20 cellular contexts compared by ENCODE assay signal in the genomic region with DNA sequence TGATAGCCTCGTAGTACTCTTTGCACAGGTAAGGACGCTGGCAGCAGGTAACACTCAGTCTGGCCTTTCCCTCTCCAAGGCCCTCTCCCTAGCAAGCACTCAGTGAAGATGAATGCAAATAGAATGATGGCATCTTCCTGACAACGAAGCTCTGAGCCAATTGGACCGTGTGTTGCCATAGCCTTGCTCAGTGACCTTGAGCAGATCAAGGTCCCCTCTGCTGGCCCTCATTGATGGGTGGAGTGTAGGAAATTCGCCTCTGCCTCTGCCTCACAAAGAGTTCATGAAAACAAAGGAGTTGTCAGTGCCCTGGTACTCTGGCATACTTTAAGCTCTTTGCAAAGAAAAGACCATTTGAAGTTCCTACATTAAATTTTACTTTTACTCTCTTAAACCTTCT.
"Had no signal": no experiment of that assay in that cellular context is flagged by ENCODE, and none has a peak within 500 bp of the region (broad histone marks: within the 10 kb centered on the region; RNA-seq: fewer than 3 reads in every experiment).

No MANE protein-coding gene starts in this region.

- ATAC-seq: activated CD8-positive, alpha-beta memory T cell treated with anti-CD3 and anti-CD28 coated beads, Interleukin-2, amount 10 ng/mL, durations not matched to agents 7 days and 5 days; pancreas; stimulated activated naive CD8-positive, alpha-beta T cell treated with anti-CD3 and anti-CD28 coated beads, Interleukin-15, Interleukin-2, amounts not matched to agents 100 U/mL and 50 U/mL, for 24 hours had no signal

- H3K4me3 ChIP-seq: gastrocnemius medialis, lung, pancreas, tibial artery had no signal

- H3K4me1 ChIP-seq: pancreas, tibial artery had no signal

- DNase-seq: activated CD4-positive, alpha-beta memory T cell treated with anti-CD3 and anti-CD28 coated beads, Interleukin-2, amount 10 ng/mL, durations not matched to agents 7 days and 5 days; activated CD8-positive, alpha-beta memory T cell treated with anti-CD3 and anti-CD28 coated beads, Interleukin-2, amount 10 ng/mL, durations not matched to agents 7 days and 5 days; activated naive CD4-positive, alpha-beta T cell treated with Interleukin-2 at 50 U/mL for 16 hours; activated naive CD8-positive, alpha-beta T cell treated with anti-CD3 and anti-CD28 coated beads, Interleukin-2, amount 10 ng/mL, durations not matched to agents 7 days and 5 days; anterior cingulate cortex; cortex of kidney; erythroblast; gastrocnemius medialis; head of caudate nucleus; pancreas; stimulated activated CD4-positive, alpha-beta T cell treated with anti-CD3 and anti-CD28 coated beads, Interleukin-2, amount 100 ng/mL, for 24 hours; stimulated activated naive CD8-positive, alpha-beta T cell treated with anti-CD3 and anti-CD28 coated beads, Interleukin-15, Interleukin-2, amounts not matched to agents 100 U/mL and 50 U/mL, for 24 hours; substantia nigra; SW 1271; tibial artery had no signal

- H3K27ac Mint-ChIP-seq: activated CD4-positive, alpha-beta memory T cell treated with anti-CD3 and anti-CD28 coated beads, Interleukin-2, amount 10 ng/mL, durations not matched to agents 7 days and 5 days; activated CD8-positive, alpha-beta memory T cell treated with anti-CD3 and anti-CD28 coated beads, Interleukin-2, amount 10 ng/mL, durations not matched to agents 7 days and 5 days; activated naive CD8-positive, alpha-beta T cell treated with anti-CD3 and anti-CD28 coated beads, Interleukin-2, amount 10 ng/mL, durations not matched to agents 7 days and 5 days; activated T-helper 2 cell treated with anti-CD3 and anti-CD28 coated beads, Interferon-gamma antibody, Interleukin-2, Interleukin-4, amounts not matched to agents 10 μg/mL and 5 μg/mL and 100 μg/mL, durations not matched to agents 14 hours and 24 hours and 36 hours; mesothelial cell of epicardium had no signal

- H3K4me1 Mint-ChIP-seq: activated naive CD8-positive, alpha-beta T cell treated with anti-CD3 and anti-CD28 coated beads, Interleukin-2, amount 10 ng/mL, durations not matched to agents 7 days and 5 days; mesothelial cell of epicardium had no signal

- H3K9me3 ChIP-seq: gastrocnemius medialis, pancreas, tibial artery had no signal

- H3K4me3 Mint-ChIP-seq: activated CD4-positive, alpha-beta memory T cell treated with anti-CD3 and anti-CD28 coated beads, Interleukin-2, amount 10 ng/mL, durations not matched to agents 7 days and 5 days; activated CD8-positive, alpha-beta memory T cell treated with anti-CD3 and anti-CD28 coated beads, Interleukin-2, amount 10 ng/mL, durations not matched to agents 7 days and 5 days; activated naive CD8-positive, alpha-beta T cell treated with anti-CD3 and anti-CD28 coated beads, Interleukin-2, amount 10 ng/mL, durations not matched to agents 7 days and 5 days; mesothelial cell of epicardium had no signal

- H3K27me3 Mint-ChIP-seq: activated CD4-positive, alpha-beta memory T cell treated with anti-CD3 and anti-CD28 coated beads, Interleukin-2, amount 10 ng/mL, durations not matched to agents 7 days and 5 days; activated CD8-positive, alpha-beta memory T cell treated with anti-CD3 and anti-CD28 coated beads, Interleukin-2, amount 10 ng/mL, durations not matched to agents 7 days and 5 days; activated naive CD8-positive, alpha-beta T cell treated with anti-CD3 and anti-CD28 coated beads, Interleukin-2, amount 10 ng/mL, durations not matched to agents 7 days and 5 days had no signal

- H3K9me3 Mint-ChIP-seq: activated CD4-positive, alpha-beta memory T cell treated with anti-CD3 and anti-CD28 coated beads, Interleukin-2, amount 10 ng/mL, durations not matched to agents 7 days and 5 days; activated naive CD8-positive, alpha-beta T cell treated with anti-CD3 and anti-CD28 coated beads, Interleukin-2, amount 10 ng/mL, durations not matched to agents 7 days and 5 days; activated T-helper 2 cell treated with anti-CD3 and anti-CD28 coated beads, Interferon-gamma antibody, Interleukin-2, Interleukin-4, amounts not matched to agents 10 μg/mL and 5 μg/mL and 100 μg/mL, durations not matched to agents 14 hours and 24 hours and 36 hours; brain; mesothelial cell of epicardium had no signal

- H3K27me3 ChIP-seq: gastrocnemius medialis, pancreas, tibial artery had no signal

- H3K27ac ChIP-seq: pancreas, tibial artery had no signal

- FAIRE-seq: endometrium, pancreas had no signal
